ENCODE assay signal across 10 cellular contexts in genomic region chr14:73246387-73247150, GRCh38. TPM values are rescaled to one million over a fixed set of nuclear protein-coding genes. Genes with fewer than 3 reads are reported as not detected.
A peak's percentile ranks its signal among the peaks of the same experiment; 100 is the strongest.
DNase-seq lines count a peak whose midpoint lies in the region; ATAC-seq, FAIRE-seq and TF ChIP-seq lines count a peak whose summit lies in the region.
"Had no signal": no experiment of that assay in that cellular context is flagged by ENCODE, and none has a peak within 500 bp of the region (broad histone marks: within the 10 kb centered on the region; RNA-seq: fewer than 3 reads in every experiment).

No MANE protein-coding gene starts in this region.

- TF ChIP-seq CTCF in AG04449 (IDR thresholded peaks at IDR 0.05; ENCODE audit: insufficient read depth, low read length, missing control alignments): no peak
- no peak for TF ChIP-seq CTCF in HEK293 (tag by site-specific recombination; IDR thresholded peaks at IDR 0.05)
- no peak for TF ChIP-seq CTCF in K562 (IDR thresholded peaks at IDR 0.05 in 2 of 3, conservative IDR thresholded peaks at IDR 0.05 in 1 of 3; ENCODE audit: insufficient read depth in 2 of 3, low read depth in 1 of 3, low read length in 3 of 3)
- no peak for TF ChIP-seq CTCF in prostate gland (IDR thresholded peaks at IDR 0.05)

- no peaks in the 10 kb centered on the region for H3K79me2 ChIP-seq in K562 (ENCODE audit: control insufficient read depth, insufficient read depth, low read length)

- FAIRE-seq in K562 (lab: Jason Lieb, UNC): no peak

- no peak for TF ChIP-seq EP300 in K562 (IDR thresholded peaks at IDR 0.05; ENCODE audit: low read length)

- H3K9ac ChIP-seq in K562 (ENCODE audit: insufficient read depth in 1 of 2, low read depth in 2 of 2, low read length in 2 of 2): peak overlapping the region; percentile 76 to 80

- H3K36me3 ChIP-seq in HEK293 (ENCODE audit: control insufficient read depth in 2 of 2, insufficient read depth in 1 of 2, low read length in 2 of 2) (no peaks in the 10 kb centered on the region), K562 (ENCODE audit: control insufficient read depth, insufficient read depth, low read length) (no peaks in the 10 kb centered on the region), prostate gland (no peaks in the 10 kb centered on the region), SJCRH30 (no peaks in the 10 kb centered on the region)

- peak overlapping the region; percentile 60 for H3K4me3 ChIP-seq in AG04449 (ENCODE audit: low read depth, low read length)
- H3K4me3 ChIP-seq in HEK293 (ENCODE audit: low read depth, low read length): no peak overlapping the region
- peak overlapping the region; percentile 58 for H3K4me3 ChIP-seq in K562
- H3K4me3 ChIP-seq in mononuclear cell (ENCODE audit: low read length): peak overlapping the region; percentile 37
- peak overlapping the region in 1 of 2 donors; percentile 29 for H3K4me3 ChIP-seq in prostate gland
- H3K4me3 ChIP-seq in SJCRH30: no peak overlapping the region

- CTCF ChIA-PET in AG04449 (lab: Yijun Ruan, JAX): no interaction called here
- CTCF ChIA-PET in HEK293 (lab: Yijun Ruan, JAX): no interaction called here
- CTCF ChIA-PET in K562 (lab: Yijun Ruan, JAX; ENCODE audit: low intra/inter-chr PET ratio): no interaction called here

- POLR2A ChIA-PET in AG04449 (lab: Yijun Ruan, JAX): interaction anchor here (1.3 kb wide), 1 partner anchor 8 kb away, joined by 4 read pairs; no protein-coding TSS in a partner anchor
- POLR2A ChIA-PET in HEK293 (lab: Yijun Ruan, JAX): interaction anchor here (0.7 kb wide), 1 partner anchor 29 kb away, joined by 5 read pairs; no protein-coding TSS in a partner anchor
- POLR2A ChIA-PET in K562 (lab: Yijun Ruan, JAX): interaction anchor here (0.5 to 0.6 kb wide), 2 partner anchors 283 to 643 kb away, joined by 3 to 4 read pairs; no protein-coding TSS in a partner anchor

- H3K4me1 ChIP-seq in HEK293 (ENCODE audit: control insufficient read depth, insufficient read depth, low read length) (no peaks in the 10 kb centered on the region), K562 (replicated peaks in 1 of 2; ENCODE audit: control insufficient read depth in 2 of 2, insufficient read depth in 2 of 2, low read length in 2 of 2) (peaks cover 9 to 25% of the 10 kb centered on the region in 2 experiments; a peak in 4 of 5 replicates), mononuclear cell (ENCODE audit: insufficient read depth, low read length) (peaks cover 31% of the 10 kb centered on the region), prostate gland (replicated peaks) (no peaks in the 10 kb centered on the region), SJCRH30 (0 out of 2 replicates have a peak, but pooled peaks cover 4% of the 10 kb centered on the region)

- H3K9me3 ChIP-seq in HEK293 (ENCODE audit: control insufficient read depth, insufficient read depth, low read depth, low read length): no peaks in the 10 kb centered on the region
- H3K9me3 ChIP-seq in K562 (replicated peaks; ENCODE audit: control insufficient read depth, insufficient read depth, low read depth, low read length): no peaks in the 10 kb centered on the region
- no peaks in the 10 kb centered on the region for H3K9me3 ChIP-seq in mononuclear cell (ENCODE audit: low read depth, low read length)
- H3K9me3 ChIP-seq in prostate gland: no peaks in the 10 kb centered on the region
- no peaks in the 10 kb centered on the region for H3K9me3 ChIP-seq in SJCRH30 (replicated peaks)

- H3K4me2 ChIP-seq in K562 (ENCODE audit: insufficient read depth, low read length): peak overlapping the region; percentile 94

- H3K9me1 ChIP-seq in K562 (ENCODE audit: control insufficient read depth, insufficient read depth, low read length): no peaks in the 10 kb centered on the region

- TSS peak; percentile 75 for BruUV-seq in K562 (replicated peaks; lab: Mats Ljungman, UMichigan)

- TF ChIP-seq RAD21 in K562 (CRISPR knock-in tag; conservative IDR thresholded peaks at IDR 0.05 in 1 of 2, IDR thresholded peaks at IDR 0.05 in 1 of 2): no peak

- no peaks in the 10 kb centered on the region for H4K20me1 ChIP-seq in K562 (replicated peaks; ENCODE audit: control insufficient read depth, insufficient read depth, low read length)

- H3K27ac ChIP-seq in HEK293 (ENCODE audit: extremely low read depth, low read depth, low read length) (no peak overlapping the region), K562 (ENCODE audit: extremely low read depth, low read depth, low read length) (peak overlapping the region; percentile 77; the same call in 2 of the 3 replicates), prostate gland (no peak overlapping the region), SJCRH30 (no peak overlapping the region)

- ATAC-seq in K562: peak; percentile 26
- no peak for ATAC-seq in HG02642 (IDR thresholded peaks at IDR 0.05; ENCODE audit: poor library complexity, unreplicated experiment)
- ATAC-seq in HG03097 (IDR thresholded peaks at IDR 0.05; ENCODE audit: low FRiP score, unreplicated experiment): no peak
- ATAC-seq: HCT116 had no signal

- WGBS in K562 (ENCODE audit: insufficient coverage, low coverage, missing lambda C conversion rate): 0% methylated on average over 12 of the region's 18 CpGs
- WGBS in prostate gland: 69% methylated on average over 18 of the region's 18 CpGs

- no peak for TF ChIP-seq POLR2A in K562 (conservative IDR thresholded peaks at IDR 0.05)
- TF ChIP-seq POLR2A in prostate gland (IDR thresholded peaks at IDR 0.05): no peak

- peak overlapping the region; percentile 92 for H2AFZ ChIP-seq in K562 (ENCODE audit: low read depth, low read length)

- H3K27me3 ChIP-seq in K562 (ENCODE audit: control insufficient read depth in 2 of 2, insufficient read depth in 2 of 2, low read length in 2 of 2) (peaks cover 2 to 16% of the 10 kb centered on the region in 2 experiments; a peak in 3 of 5 replicates), mononuclear cell (ENCODE audit: insufficient read depth, low read length) (no peaks in the 10 kb centered on the region), prostate gland (replicated peaks; ENCODE audit: insufficient read depth) (no peaks in the 10 kb centered on the region), SJCRH30 (no peaks in the 10 kb centered on the region)

- intact Hi-C loops in K562 (cut with micrococcal nuclease) (no loop called here), prostate gland (cut with DNase I) (no loop called here)

- in situ Hi-C loops in K562 (cut with MboI): no loop called here

- DNase-seq in AG04449 (ENCODE audit: low read depth, low spot score): no peak
- peak in 2 of 4 experiments; percentile 20 to 22 for DNase-seq in K562 (ENCODE audit: extremely low read depth in 1 of 4, low spot score in 3 of 4)
- DNase-seq in prostate gland (ENCODE audit: low spot score): no peak
- no peak for DNase-seq in SJCRH30
- DNase-seq: NCI-H1092 had no signal

TF ChIP-seq in HEK293, 187 proteins besides CTCF, POLR2A, EP300 and RAD21 (continues in another document):
- no peak for TF ChIP-seq ZBTB48 (tag by site-specific recombination; IDR thresholded peaks at IDR 0.05)

TF ChIP-seq in K562, 482 proteins besides CTCF, POLR2A, EP300 and RAD21 (continues in another document):
- TF ChIP-seq FOSL1 (tag; conservative IDR thresholded peaks at IDR 0.05): no peak
- TF ChIP-seq CREM (IDR thresholded peaks at IDR 0.05; ENCODE audit: low read depth): no peak
- no peak for TF ChIP-seq ZNF830 (CRISPR knock-in tag; IDR thresholded peaks at IDR 0.05)
- no peak for TF ChIP-seq BCLAF1 (IDR thresholded peaks at IDR 0.05; ENCODE audit: borderline replicate concordance in 1 of 2, control insufficient read depth in 1 of 2, low read depth in 2 of 2, low read length in 1 of 2)
- TF ChIP-seq MEIS2 (IDR thresholded peaks at IDR 0.05; ENCODE audit: partially characterized antibody): peak; percentile 33

RNA-seq across cellular contexts. Expression of gene PAPLN, which starts 9.3 kb away (rescaled TPM):
- 34.7 and 36.1 TPM in 2 replicates for total RNA-seq in K562 (2011; cell fraction: chromatin; rRNA removed; ENCODE audit: low replicate concordance)
- total RNA-seq in K562 (2011; cell fraction: nucleolus; rRNA removed): 21.0 and 22.8 TPM in 2 replicates
- total RNA-seq in K562 (2011; cell fraction: nucleoplasm; rRNA removed): 23.0 and 23.8 TPM in 2 replicates
- total RNA-seq in K562 (2014; rRNA removed) (1.3 and 1.7 TPM in 2 replicates), K562 (2014; rRNA removed; fragmentation: Illumina TruSeq; extraction: Trizol) (1.2 and 1.4 TPM in 2 replicates), K562 (2015; rRNA removed; fragmentation: Illumina TruSeq; extraction: Trizol) (1.2 TPM in 2 replicates), K562 (2021) (2.2 and 2.9 TPM in 2 replicates), mononuclear cell (0.31 TPM), prostate gland (10 to 100 TPM; 10.7 to 33.1 TPM)
- polyA plus RNA-seq in K562 (2011; rRNA removed) (2.9 and 4.2 TPM in 2 replicates), K562 (2014; fragmentation: Illumina TruSeq; extraction: Trizol) (1.7 and 2.2 TPM in 2 replicates), K562 (2014; fragmentation: Nextera tagmentation; extraction: Ambion mirVana) (under 1 TPM; 0.43 to 0.56 TPM), K562 (2014; rRNA removed) (3.5 and 5.5 TPM in 2 replicates)
- polyA plus RNA-seq in K562 (2011; cell fraction: cytosol; rRNA removed): 1.4 and 2.2 TPM in 2 replicates
- polyA plus RNA-seq in K562 (2011; cell fraction: nucleus; rRNA removed): 20.9 and 24.5 TPM in 2 replicates
- 2.8 and 5.5 TPM in 2 replicates for polyA plus RNA-seq in K562 (2012)
- 0.95 and 1.7 TPM in 2 replicates for polyA minus RNA-seq in K562 (2011; rRNA and poly(A)+ RNA removed)
- polyA minus RNA-seq in K562 (2011; cell fraction: cytosol; rRNA and poly(A)+ RNA removed): 0.55 and 1.8 TPM in 2 replicates
- 6.7 and 8.3 TPM in 2 replicates for polyA minus RNA-seq in K562 (2011; cell fraction: nucleus; rRNA and poly(A)+ RNA removed)
- not detected in 2 replicates for total RNA-seq in SJCRH30 (2014; rRNA removed; shearing (Covaris generic))

Comparison
In these comparisons a context has a peak if more than half of its experiments do, and no peak if none do; other contexts are left out.
1. H3K4me3 ChIP-seq: peak in AG04449 (single experiment), K562 (single experiment) and mononuclear cell (single experiment); none in HEK293 (single experiment) and SJCRH30 (single experiment).